ENCODE assay signal across 14 cellular contexts in the genomic region with DNA sequence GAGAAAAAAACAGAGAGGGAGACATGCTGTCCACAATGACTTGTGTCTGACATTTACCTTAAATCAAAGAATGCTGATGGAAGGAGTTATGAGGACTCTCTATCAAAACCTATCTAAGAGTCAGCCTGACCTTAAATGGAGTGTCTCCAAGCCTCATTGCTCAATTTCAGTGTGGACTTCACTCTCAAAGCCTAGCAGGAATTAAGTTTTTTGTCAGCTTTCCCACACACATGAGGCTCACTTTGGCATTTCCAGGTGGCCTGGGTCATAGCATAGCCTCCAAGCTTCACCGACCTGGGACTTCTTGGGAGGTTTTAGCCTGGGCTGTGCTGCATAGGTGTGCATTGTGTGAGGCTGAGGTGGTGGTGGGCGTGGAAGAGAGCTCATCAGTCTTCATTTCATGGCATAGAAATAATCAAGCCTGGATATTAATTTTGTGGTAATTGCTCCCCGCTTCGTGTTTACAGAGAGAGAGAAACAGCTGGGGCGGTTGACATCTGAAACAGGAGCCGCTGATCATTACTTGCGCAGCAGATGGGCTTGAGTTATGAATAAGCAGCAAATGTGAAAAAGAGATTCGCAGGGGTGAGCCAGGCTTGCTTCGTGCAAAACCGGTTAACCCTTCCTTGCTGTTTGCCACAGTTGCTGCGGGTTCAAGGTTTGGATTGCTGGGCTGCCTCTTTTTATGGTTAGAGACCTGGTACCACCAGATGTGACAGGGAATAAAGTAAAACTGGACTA.
DNase-seq lines count a peak whose midpoint lies in the region; ATAC-seq lines count a peak whose summit lies in the region.
"Had no signal": no experiment of that assay in that cellular context is flagged by ENCODE, and none has a peak within 500 bp of the region (broad histone marks: within the 10 kb centered on the region; RNA-seq: fewer than 3 reads in every experiment).

No MANE protein-coding gene starts in this region.

- H3K4me1 Mint-ChIP-seq in activated CD4-positive, alpha-beta T cell treated with anti-CD3 and anti-CD28 coated beads, Interleukin-2, amount 10 ng/mL, durations not matched to agents 24 days and 14 days: no peaks in the 10 kb centered on the region
- no peaks in the 10 kb centered on the region for H3K4me1 Mint-ChIP-seq in T-helper 2 cell treated with Interferon-gamma antibody and Interleukin-4, amounts not matched to agents 5 μg/mL and 100 μg/mL, for 36 hours (ENCODE audit: low read depth)
- H3K4me1 Mint-ChIP-seq: CD8-positive, alpha-beta memory T cell had no signal

- no peak overlapping the region for H3K27ac Mint-ChIP-seq in activated CD4-positive, alpha-beta T cell treated with anti-CD3 and anti-CD28 coated beads, Interleukin-2, amount 10 ng/mL, durations not matched to agents 24 days and 14 days
- H3K27ac Mint-ChIP-seq in T-helper 2 cell treated with Interferon-gamma antibody and Interleukin-4, amounts not matched to agents 5 μg/mL and 100 μg/mL, for 36 hours: no peak overlapping the region
- H3K27ac Mint-ChIP-seq: CD8-positive, alpha-beta memory T cell had no signal

- peaks cover 11% of the 10 kb centered on the region for H3K9me3 Mint-ChIP-seq in activated CD4-positive, alpha-beta T cell treated with anti-CD3 and anti-CD28 coated beads, Interleukin-2, amount 10 ng/mL, durations not matched to agents 24 days and 14 days
- peaks cover 35% of the 10 kb centered on the region for H3K9me3 Mint-ChIP-seq in T-helper 2 cell treated with Interferon-gamma antibody and Interleukin-4, amounts not matched to agents 5 μg/mL and 100 μg/mL, for 36 hours

- no peaks in the 10 kb centered on the region for H3K27me3 Mint-ChIP-seq in activated CD4-positive, alpha-beta T cell treated with anti-CD3 and anti-CD28 coated beads, Interleukin-2, amount 10 ng/mL, durations not matched to agents 24 days and 14 days
- no peaks in the 10 kb centered on the region for H3K27me3 Mint-ChIP-seq in T-helper 2 cell treated with Interferon-gamma antibody and Interleukin-4, amounts not matched to agents 5 μg/mL and 100 μg/mL, for 36 hours (ENCODE audit: low read depth)
- H3K27me3 Mint-ChIP-seq: CD8-positive, alpha-beta memory T cell had no signal

- H3K4me3 Mint-ChIP-seq in activated CD4-positive, alpha-beta T cell treated with anti-CD3 and anti-CD28 coated beads, Interleukin-2, amount 10 ng/mL, durations not matched to agents 24 days and 14 days: no peak overlapping the region
- no peak overlapping the region for H3K4me3 Mint-ChIP-seq in T-helper 2 cell treated with Interferon-gamma antibody and Interleukin-4, amounts not matched to agents 5 μg/mL and 100 μg/mL, for 36 hours
- H3K4me3 Mint-ChIP-seq: CD8-positive, alpha-beta memory T cell had no signal

- intact Hi-C loops in activated CD4-positive, alpha-beta T cell treated with anti-CD3 and anti-CD28 coated beads, Interleukin-2, amount 10 ng/mL, durations not matched to agents 24 days and 14 days (cut with micrococcal nuclease): no loop called here

- peak; percentile 91 for ATAC-seq in left lobe of liver
- ATAC-seq in HG03565 (IDR thresholded peaks at IDR 0.05; ENCODE audit: unreplicated experiment): no peak

- H3K36me3 Mint-ChIP-seq in activated CD4-positive, alpha-beta T cell treated with anti-CD3 and anti-CD28 coated beads, Interleukin-2, amount 10 ng/mL, durations not matched to agents 24 days and 14 days (ENCODE audit: low read depth): no peaks in the 10 kb centered on the region
- no peaks in the 10 kb centered on the region for H3K36me3 Mint-ChIP-seq in T-helper 2 cell treated with Interferon-gamma antibody and Interleukin-4, amounts not matched to agents 5 μg/mL and 100 μg/mL, for 36 hours (ENCODE audit: low read depth)
- H3K36me3 Mint-ChIP-seq: CD8-positive, alpha-beta memory T cell had no signal

- peak; percentile 34 for DNase-seq in activated CD4-positive, alpha-beta T cell treated with anti-CD3 and anti-CD28 coated beads, Interleukin-2, amount 10 ng/mL, durations not matched to agents 24 days and 14 days
- no peak for DNase-seq in activated CD4-positive, alpha-beta T cell treated with anti-CD3 and anti-CD28 coated beads, Interleukin-2, amount 50 U/mL, for 48 hours
- DNase-seq in NCI-H2171 treated with DMSO at 0.1 percent for 48 hours (lab: John Stamatoyannopoulos, UW) (peak; percentile 97), left lobe of liver (ENCODE audit: low spot score) (peak; percentile 59), SIG-M5 treated with dmso at 0.1 percent for 504 hours (lab: John Stamatoyannopoulos, UW; ENCODE audit: unreplicated experiment) (no peak)
- no peak for DNase-seq in central memory CD4-positive, alpha-beta T cell
- no peak for DNase-seq in T-helper 2 cell treated with Interferon-gamma antibody and Interleukin-4, amounts not matched to agents 5 μg/mL and 100 μg/mL, for 36 hours (ENCODE audit: low spot score)
- DNase-seq: CD8-positive, alpha-beta memory T cell; KG1; NCI-H1048; NCI-H1436 treated with DMSO at 0.1 percent for 48 hours; NCI-H2107; Right ventricle myocardium superior had no signal

Comparison
In these comparisons a context has a peak if more than half of its experiments do, and no peak if none do; other contexts are left out.
1. DNase-seq: peak in activated CD4-positive, alpha-beta T cell treated with anti-CD3 and anti-CD28 coated beads, Interleukin-2, amount 10 ng/mL, durations not matched to agents 24 days and 14 days (single experiment), NCI-H2171 treated with DMSO at 0.1 percent for 48 hours (single experiment) and left lobe of liver (single experiment); none in activated CD4-positive, alpha-beta T cell treated with anti-CD3 and anti-CD28 coated beads, Interleukin-2, amount 50 U/mL, for 48 hours (0 of 2), SIG-M5 treated with dmso at 0.1 percent for 504 hours (single experiment), central memory CD4-positive, alpha-beta T cell (single experiment) and T-helper 2 cell treated with Interferon-gamma antibody and Interleukin-4, amounts not matched to agents 5 μg/mL and 100 μg/mL, for 36 hours (single experiment).